Comparison of ENCODE assay signal across 1 cellular context in the genomic region with DNA sequence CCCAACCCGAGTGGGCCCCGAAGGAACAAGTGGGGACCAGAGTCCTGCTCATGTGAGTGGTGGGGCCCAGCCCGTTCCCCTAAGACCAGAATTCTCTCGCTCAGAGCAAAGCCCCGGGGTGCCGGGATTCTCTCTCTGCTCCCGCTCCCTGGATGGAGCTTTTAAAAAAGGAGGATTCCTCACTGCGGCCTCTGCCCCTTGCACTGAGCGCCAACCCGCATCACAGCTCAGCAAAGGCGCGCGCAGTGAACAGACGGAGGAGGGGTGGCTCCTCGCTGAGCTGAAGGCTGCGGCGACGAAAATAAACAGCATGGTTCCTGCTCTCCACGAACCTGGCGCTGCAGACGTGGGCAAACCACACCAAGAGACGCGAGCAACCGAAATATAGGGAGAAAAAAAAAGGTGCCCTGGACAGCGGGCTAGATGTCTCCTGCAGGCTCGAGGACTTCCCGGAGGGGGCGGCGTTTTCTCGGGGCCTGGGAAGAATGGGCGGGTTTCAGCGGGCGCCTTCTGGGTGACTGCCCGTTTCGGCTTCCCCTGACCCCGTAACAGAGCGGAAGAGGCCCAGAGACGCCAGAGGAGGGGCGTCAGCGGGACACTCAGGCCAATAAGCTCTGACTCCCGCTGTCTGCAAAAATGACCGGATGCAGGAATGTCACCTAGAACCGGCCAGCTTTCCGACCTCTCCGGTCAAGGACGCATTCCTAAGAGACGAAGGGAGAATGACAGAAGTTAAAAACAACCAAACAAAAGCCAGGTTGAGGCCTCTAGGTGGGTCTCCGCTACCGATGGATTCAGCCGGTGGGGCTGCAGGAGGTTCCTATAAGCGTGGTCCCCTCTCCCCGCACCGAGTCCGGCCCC.
TF ChIP-seq lines count a peak whose summit lies in the region.

No MANE protein-coding gene starts in this region.

TF ChIP-seq in GM12878, 131 proteins besides CTCF, POLR2A, EP300 and RAD21:
- TF ChIP-seq, protein P1, sequence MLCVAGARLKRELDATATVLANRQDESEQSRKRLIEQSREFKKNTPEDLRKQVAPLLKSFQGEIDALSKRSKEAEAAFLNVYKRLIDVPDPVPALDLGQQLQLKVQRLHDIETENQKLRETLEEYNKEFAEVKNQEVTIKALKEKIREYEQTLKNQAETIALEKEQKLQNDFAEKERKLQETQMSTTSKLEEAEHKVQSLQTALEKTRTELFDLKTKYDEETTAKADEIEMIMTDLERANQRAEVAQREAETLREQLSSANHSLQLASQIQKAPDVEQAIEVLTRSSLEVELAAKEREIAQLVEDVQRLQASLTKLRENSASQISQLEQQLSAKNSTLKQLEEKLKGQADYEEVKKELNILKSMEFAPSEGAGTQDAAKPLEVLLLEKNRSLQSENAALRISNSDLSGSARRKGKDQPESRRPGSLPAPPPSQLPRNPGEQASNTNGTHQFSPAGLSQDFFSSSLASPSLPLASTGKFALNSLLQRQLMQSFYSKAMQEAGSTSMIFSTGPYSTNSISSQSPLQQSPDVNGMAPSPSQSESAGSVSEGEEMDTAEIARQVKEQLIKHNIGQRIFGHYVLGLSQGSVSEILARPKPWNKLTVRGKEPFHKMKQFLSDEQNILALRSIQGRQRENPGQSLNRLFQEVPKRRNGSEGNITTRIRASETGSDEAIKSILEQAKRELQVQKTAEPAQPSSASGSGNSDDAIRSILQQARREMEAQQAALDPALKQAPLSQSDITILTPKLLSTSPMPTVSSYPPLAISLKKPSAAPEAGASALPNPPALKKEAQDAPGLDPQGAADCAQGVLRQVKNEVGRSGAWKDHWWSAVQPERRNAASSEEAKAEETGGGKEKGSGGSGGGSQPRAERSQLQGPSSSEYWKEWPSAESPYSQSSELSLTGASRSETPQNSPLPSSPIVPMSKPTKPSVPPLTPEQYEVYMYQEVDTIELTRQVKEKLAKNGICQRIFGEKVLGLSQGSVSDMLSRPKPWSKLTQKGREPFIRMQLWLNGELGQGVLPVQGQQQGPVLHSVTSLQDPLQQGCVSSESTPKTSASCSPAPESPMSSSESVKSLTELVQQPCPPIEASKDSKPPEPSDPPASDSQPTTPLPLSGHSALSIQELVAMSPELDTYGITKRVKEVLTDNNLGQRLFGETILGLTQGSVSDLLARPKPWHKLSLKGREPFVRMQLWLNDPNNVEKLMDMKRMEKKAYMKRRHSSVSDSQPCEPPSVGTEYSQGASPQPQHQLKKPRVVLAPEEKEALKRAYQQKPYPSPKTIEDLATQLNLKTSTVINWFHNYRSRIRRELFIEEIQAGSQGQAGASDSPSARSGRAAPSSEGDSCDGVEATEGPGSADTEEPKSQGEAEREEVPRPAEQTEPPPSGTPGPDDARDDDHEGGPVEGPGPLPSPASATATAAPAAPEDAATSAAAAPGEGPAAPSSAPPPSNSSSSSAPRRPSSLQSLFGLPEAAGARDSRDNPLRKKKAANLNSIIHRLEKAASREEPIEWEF (IDR thresholded peaks at IDR 0.05; ENCODE audit: insufficient replicate concordance, low read depth, low read length), result no peak
- TF ChIP-seq SIX5 (IDR thresholded peaks at IDR 0.05; ENCODE audit: low read depth, low read length, severe bottlenecking) (no peak), BMI1 (IDR thresholded peaks at IDR 0.05; ENCODE audit: borderline replicate concordance) (no peak), MEF2A (IDR thresholded peaks at IDR 0.05; ENCODE audit: insufficient read depth, low read depth, low read length) (no peak)
- TF ChIP-seq, protein P2, sequence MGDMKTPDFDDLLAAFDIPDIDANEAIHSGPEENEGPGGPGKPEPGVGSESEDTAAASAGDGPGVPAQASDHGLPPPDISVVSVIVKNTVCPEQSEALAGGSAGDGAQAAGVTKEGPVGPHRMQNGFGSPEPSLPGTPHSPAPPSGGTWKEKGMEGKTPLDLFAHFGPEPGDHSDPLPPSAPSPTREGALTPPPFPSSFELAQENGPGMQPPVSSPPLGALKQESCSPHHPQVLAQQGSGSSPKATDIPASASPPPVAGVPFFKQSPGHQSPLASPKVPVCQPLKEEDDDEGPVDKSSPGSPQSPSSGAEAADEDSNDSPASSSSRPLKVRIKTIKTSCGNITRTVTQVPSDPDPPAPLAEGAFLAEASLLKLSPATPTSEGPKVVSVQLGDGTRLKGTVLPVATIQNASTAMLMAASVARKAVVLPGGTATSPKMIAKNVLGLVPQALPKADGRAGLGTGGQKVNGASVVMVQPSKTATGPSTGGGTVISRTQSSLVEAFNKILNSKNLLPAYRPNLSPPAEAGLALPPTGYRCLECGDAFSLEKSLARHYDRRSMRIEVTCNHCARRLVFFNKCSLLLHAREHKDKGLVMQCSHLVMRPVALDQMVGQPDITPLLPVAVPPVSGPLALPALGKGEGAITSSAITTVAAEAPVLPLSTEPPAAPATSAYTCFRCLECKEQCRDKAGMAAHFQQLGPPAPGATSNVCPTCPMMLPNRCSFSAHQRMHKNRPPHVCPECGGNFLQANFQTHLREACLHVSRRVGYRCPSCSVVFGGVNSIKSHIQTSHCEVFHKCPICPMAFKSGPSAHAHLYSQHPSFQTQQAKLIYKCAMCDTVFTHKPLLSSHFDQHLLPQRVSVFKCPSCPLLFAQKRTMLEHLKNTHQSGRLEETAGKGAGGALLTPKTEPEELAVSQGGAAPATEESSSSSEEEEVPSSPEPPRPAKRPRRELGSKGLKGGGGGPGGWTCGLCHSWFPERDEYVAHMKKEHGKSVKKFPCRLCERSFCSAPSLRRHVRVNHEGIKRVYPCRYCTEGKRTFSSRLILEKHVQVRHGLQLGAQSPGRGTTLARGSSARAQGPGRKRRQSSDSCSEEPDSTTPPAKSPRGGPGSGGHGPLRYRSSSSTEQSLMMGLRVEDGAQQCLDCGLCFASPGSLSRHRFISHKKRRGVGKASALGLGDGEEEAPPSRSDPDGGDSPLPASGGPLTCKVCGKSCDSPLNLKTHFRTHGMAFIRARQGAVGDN (IDR thresholded peaks at IDR 0.05), result no peak
